In the genomic region with DNA sequence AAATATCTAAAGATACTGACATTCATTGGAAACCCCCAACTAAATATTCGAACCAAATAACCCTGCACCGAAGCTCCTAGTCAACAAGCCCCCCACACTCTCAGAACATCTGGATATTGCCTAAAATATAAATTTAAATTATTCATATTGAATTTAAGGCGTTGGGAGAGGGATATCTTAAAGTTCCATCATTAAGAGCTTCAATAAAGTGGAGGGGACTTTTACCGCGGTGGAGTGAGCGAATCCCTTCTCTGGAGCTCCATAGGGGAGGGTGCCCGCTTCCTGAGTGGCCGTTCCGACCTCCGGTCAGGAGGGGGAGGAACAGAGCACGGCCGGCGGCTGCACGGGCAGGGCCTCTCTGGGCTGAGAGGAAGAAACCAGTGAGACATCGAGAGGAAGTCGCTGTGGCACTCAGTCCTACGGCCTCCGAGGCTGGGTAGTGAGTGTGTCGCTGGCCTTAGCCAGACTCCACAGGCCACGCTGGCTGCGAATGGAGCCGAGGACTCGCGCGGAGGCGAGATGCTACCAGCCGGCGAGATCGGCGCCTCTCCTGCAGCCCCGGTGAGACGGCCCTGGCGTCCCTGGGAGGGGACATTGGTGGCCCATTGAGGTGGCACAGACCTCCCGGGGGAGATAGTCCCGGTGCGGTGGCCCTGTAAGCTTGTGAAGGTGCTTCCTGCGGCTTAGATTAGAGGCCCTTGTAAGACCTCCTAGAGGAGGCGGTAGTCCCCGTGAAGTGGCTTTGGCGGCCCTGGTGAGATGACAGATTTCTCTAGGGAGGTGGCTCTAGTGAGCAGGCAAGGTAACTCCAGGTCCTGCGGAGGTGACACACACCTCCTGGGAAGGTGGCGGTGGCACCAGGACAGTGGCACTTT, we compare ENCODE assay signal across 8 cellular contexts. TPM values are rescaled to one million over a fixed set of nuclear protein-coding genes. Genes with fewer than 3 reads are reported as not detected.
DNase-seq lines count a peak whose midpoint lies in the region; ATAC-seq and TF ChIP-seq lines count a peak whose summit lies in the region.

TSS of gene RINT1 (plus strand) at position 405 of the 875 bp plus-strand sequence. CDS start at position 520, 115 bp downstream.

- no peaks in the 10 kb centered on the region for H3F3A ChIP-seq in SK-N-SH (replicated peaks; ENCODE audit: insufficient read depth)

- H3K36me3 Mint-ChIP-seq in HFFc6 (ENCODE audit: low read depth), result peaks cover 16% of the 10 kb centered on the region

- no peaks in the 10 kb centered on the region; the same call in 1 of the 2 replicates for H3K27me3 Mint-ChIP-seq in HFFc6 (ENCODE audit: insufficient read depth)

- peak within 1 kb of the TSS; percentile 94 for H3K9ac ChIP-seq in SK-N-SH

- peak; percentile 90 for ATAC-seq in thoracic aorta (ENCODE audit: insufficient number of reproducible peaks, low FRiP score, low read depth)

- peak within 1 kb of the TSS; percentile 69 to 75; a peak in 3 of 4 replicates for H3K27ac ChIP-seq in SK-N-SH (ENCODE audit: low read depth in 2 of 2, low read length in 1 of 2)
- peak within 1 kb of the TSS; percentile 83 for H3K27ac ChIP-seq in osteoblast (ENCODE audit: low read depth, low read length)
- peak within 1 kb of the TSS; percentile 68 to 70 for H3K27ac ChIP-seq in thoracic aorta

- H3K4me3 ChIP-seq in SK-N-SH (ENCODE audit: low read depth in 2 of 2, low read length in 1 of 2), result peak within 1 kb of the TSS; percentile 76 to 99
- peak within 1 kb of the TSS; percentile 99 for H3K4me3 ChIP-seq in osteoblast (ENCODE audit: insufficient read depth, low read length)
- H3K4me3 ChIP-seq in thoracic aorta, result peak within 1 kb of the TSS; percentile 92

- H3K79me2 ChIP-seq in SK-N-SH (ENCODE audit: insufficient read depth) (peaks cover 44% of the 10 kb centered on the region), osteoblast (ENCODE audit: insufficient read depth, low read length) (peaks cover 36% of the 10 kb centered on the region)

- peak in 1 of 2 experiments; percentile 50; a peak in 1 of 4 replicates for TF ChIP-seq EP300 in SK-N-SH (IDR thresholded peaks at IDR 0.05; ENCODE audit: borderline replicate concordance in 1 of 2, low read depth in 1 of 2, low read length in 1 of 2)

- POLR2A ChIA-PET in GM10248 (lab: Yijun Ruan, JAX) (interaction anchor here (1.0 to 1.6 kb wide), 3 partner anchors 13 to 517 kb away, joined by 3 to 7 read pairs (median 4); no protein-coding TSS in a partner anchor), SK-N-SH (lab: Yijun Ruan, JAX) (interaction anchor here (0.5 to 1.4 kb wide), 13 partner anchors 8 to 548 kb away, joined by 3 to 5 read pairs (median 3); partner anchors contain the start of genes EFCAB10 and PUS7)

- H3K9me3 Mint-ChIP-seq in HFFc6, result no peaks in the 10 kb centered on the region

- H3K9me3 ChIP-seq in SK-N-SH, result no peaks in the 10 kb centered on the region
- no peaks in the 10 kb centered on the region for H3K9me3 ChIP-seq in osteoblast (ENCODE audit: low read depth, low read length)
- H3K9me3 ChIP-seq in thoracic aorta, result no peaks in the 10 kb centered on the region

- peak within 1 kb of the TSS; percentile 98 for H3K4me3 Mint-ChIP-seq in HFFc6

- H3K36me3 ChIP-seq in SK-N-SH (replicated peaks in 1 of 2; ENCODE audit: control insufficient read depth in 1 of 2, insufficient read depth in 2 of 2, low read length in 1 of 2), result peaks cover 13 to 21% of the 10 kb centered on the region in 2 experiments
- H3K36me3 ChIP-seq in osteoblast (ENCODE audit: insufficient read depth, low read length), result peaks cover 15% of the 10 kb centered on the region
- peaks cover 6% of the 10 kb centered on the region for H3K36me3 ChIP-seq in thoracic aorta

- CTCF ChIA-PET in GM10248 (lab: Yijun Ruan, JAX) (interaction anchor here (0.6 to 3.7 kb wide), 28 partner anchors 8 to 613 kb away, joined by 3 to 48 read pairs (median 4); partner anchors contain the start of gene PUS7), SK-N-SH (lab: Yijun Ruan, JAX) (interaction anchor here (0.6 to 1.8 kb wide), 32 partner anchors 8 to 1127 kb away, joined by 3 to 16 read pairs (median 4); no protein-coding TSS in a partner anchor)

- TF ChIP-seq RAD21 in SK-N-SH (IDR thresholded peaks at IDR 0.05; ENCODE audit: low read length), result peak; percentile 35

- H3K4me2 ChIP-seq in SK-N-SH, result peak within 1 kb of the TSS; percentile 86
- peak within 1 kb of the TSS; percentile 99 for H3K4me2 ChIP-seq in osteoblast (ENCODE audit: insufficient read depth, low read length)

- DNase-seq in GM10248 (ENCODE audit: extremely low spot score), result peak; percentile 91
- DNase-seq in HFFc6, result peak; percentile 88
- DNase-seq in NAMALWA (ENCODE audit: low spot score), result peak; percentile 98
- peak; percentile 95 for DNase-seq in SK-N-SH
- peak; percentile 89 for DNase-seq in activated naive CD4-positive, alpha-beta T cell treated with anti-CD3 and anti-CD28 coated beads, Interleukin-2, amount 50 U/mL, for 16 hours
- peak; percentile 91 for DNase-seq in globus pallidus (ENCODE audit: low spot score)
- DNase-seq in osteoblast (ENCODE audit: insufficient read length, low spot score, missing footprints), result peak; percentile 95
- peak; percentile 63 for DNase-seq in thoracic aorta (ENCODE audit: low spot score)

- H3K27me3 ChIP-seq in SK-N-SH (ENCODE audit: insufficient read depth), result no peaks in the 10 kb centered on the region
- no peaks in the 10 kb centered on the region for H3K27me3 ChIP-seq in osteoblast (ENCODE audit: insufficient read depth, low read length)
- H3K27me3 ChIP-seq in thoracic aorta (replicated peaks; ENCODE audit: insufficient read depth), result no peaks in the 10 kb centered on the region

- 2% methylated on average over 26 of the region's 42 CpGs for WGBS in SK-N-SH (ENCODE audit: low lambda C conversion rate)

- H3K4me1 Mint-ChIP-seq in HFFc6 (ENCODE audit: low read depth), result peaks cover 19% of the 10 kb centered on the region

- H2AFZ ChIP-seq in SK-N-SH (ENCODE audit: low read depth) (peak within 1 kb of the TSS; percentile 99), osteoblast (ENCODE audit: low read length) (peak within 1 kb of the TSS; percentile 99)

- peak within 1 kb of the TSS; percentile 74 for H3K27ac Mint-ChIP-seq in HFFc6

- H3K4me1 ChIP-seq in SK-N-SH (ENCODE audit: control insufficient read depth in 1 of 2, insufficient read depth in 2 of 2, low read depth in 1 of 2, low read length in 1 of 2), result peaks cover 4 to 7% of the 10 kb centered on the region in 2 experiments; a peak in 2 of 4 replicates
- peaks cover 17% of the 10 kb centered on the region for H3K4me1 ChIP-seq in osteoblast (ENCODE audit: insufficient read depth, low read length)
- peaks cover 8 to 23% of the 10 kb centered on the region in 2 donors for H3K4me1 ChIP-seq in thoracic aorta (ENCODE audit: control insufficient read depth in 1 of 2, low read depth in 2 of 2)

- H3K9me2 ChIP-seq in SK-N-SH, result no peaks in the 10 kb centered on the region

- TF ChIP-seq CTCF in GM10248 (IDR thresholded peaks at IDR 0.05; ENCODE audit: control extremely low read depth, extremely low read depth, low read depth, missing control alignments), result peak; percentile 89
- peak; percentile 73 for TF ChIP-seq CTCF in HFFc6 (IDR thresholded peaks at IDR 0.05)
- TF ChIP-seq CTCF in SK-N-SH (IDR thresholded peaks at IDR 0.05), result peak; percentile 91
- peak; percentile 78 for TF ChIP-seq CTCF in osteoblast (IDR thresholded peaks at IDR 0.05; ENCODE audit: extremely low read depth, low read depth, low read length)
- peak; percentile 45 for TF ChIP-seq CTCF in thoracic aorta (IDR thresholded peaks at IDR 0.05)

- H4K20me1 ChIP-seq in SK-N-SH (ENCODE audit: insufficient read depth) (no peaks in the 10 kb centered on the region), osteoblast (ENCODE audit: insufficient read depth, low read length) (peaks cover 9% of the 10 kb centered on the region)

TF ChIP-seq in SK-N-SH, 30 proteins besides CTCF, POLR2A, EP300 and RAD21 (continues in another document):
- TF ChIP-seq CHD2 (IDR thresholded peaks at IDR 0.05; ENCODE audit: low read length, partially characterized antibody), result peak; percentile 87
- TF ChIP-seq MEF2A (IDR thresholded peaks at IDR 0.05; ENCODE audit: borderline replicate concordance, low read depth), result no peak
- TF ChIP-seq EZH2phosphoT487 (IDR thresholded peaks at IDR 0.05; ENCODE audit: borderline replicate concordance, low read depth), result no peak
- TF ChIP-seq TAF1 (IDR thresholded peaks at IDR 0.05; ENCODE audit: borderline replicate concordance, low read depth, low read length), result peak; percentile 96
- TF ChIP-seq GATA2 (CRISPR knock-in tag; IDR thresholded peaks at IDR 0.05), result peak; percentile 22; the same call in 1 of the 2 replicates
- TF ChIP-seq JUND (IDR thresholded peaks at IDR 0.05), result no peak
- TF ChIP-seq, protein P1, sequence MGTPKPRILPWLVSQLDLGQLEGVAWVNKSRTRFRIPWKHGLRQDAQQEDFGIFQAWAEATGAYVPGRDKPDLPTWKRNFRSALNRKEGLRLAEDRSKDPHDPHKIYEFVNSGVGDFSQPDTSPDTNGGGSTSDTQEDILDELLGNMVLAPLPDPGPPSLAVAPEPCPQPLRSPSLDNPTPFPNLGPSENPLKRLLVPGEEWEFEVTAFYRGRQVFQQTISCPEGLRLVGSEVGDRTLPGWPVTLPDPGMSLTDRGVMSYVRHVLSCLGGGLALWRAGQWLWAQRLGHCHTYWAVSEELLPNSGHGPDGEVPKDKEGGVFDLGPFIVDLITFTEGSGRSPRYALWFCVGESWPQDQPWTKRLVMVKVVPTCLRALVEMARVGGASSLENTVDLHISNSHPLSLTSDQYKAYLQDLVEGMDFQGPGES (IDR thresholded peaks at IDR 0.05; ENCODE audit: low read depth, low read length), result no peak
- TF ChIP-seq, protein P2, sequence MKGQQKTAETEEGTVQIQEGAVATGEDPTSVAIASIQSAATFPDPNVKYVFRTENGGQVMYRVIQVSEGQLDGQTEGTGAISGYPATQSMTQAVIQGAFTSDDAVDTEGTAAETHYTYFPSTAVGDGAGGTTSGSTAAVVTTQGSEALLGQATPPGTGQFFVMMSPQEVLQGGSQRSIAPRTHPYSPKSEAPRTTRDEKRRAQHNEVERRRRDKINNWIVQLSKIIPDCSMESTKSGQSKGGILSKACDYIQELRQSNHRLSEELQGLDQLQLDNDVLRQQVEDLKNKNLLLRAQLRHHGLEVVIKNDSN (IDR thresholded peaks at IDR 0.05; ENCODE audit: borderline replicate concordance, low read depth), result peak; percentile 21; the same call in 1 of the 2 replicates
- TF ChIP-seq YY1 (IDR thresholded peaks at IDR 0.05; ENCODE audit: low read depth), result peak; percentile 46; the same call in 1 of the 2 replicates
- TF ChIP-seq GABPA (IDR thresholded peaks at IDR 0.05; ENCODE audit: low read depth), result peak; percentile 89
- TF ChIP-seq NFIC (IDR thresholded peaks at IDR 0.05; ENCODE audit: borderline replicate concordance), result no peak

RNA-seq across cellular contexts. Expression of gene RINT1, which starts in this region (rescaled TPM):
- 10 to 100 TPM; 21.3 to 26.5 (median 22.4) TPM for total RNA-seq in HFFc6 (2021; fragmentation: NEBNext Ultra II Directional; extraction: Animal tissue kit (Norgen Biotek cat#: 25700))
- polyA plus RNA-seq in SK-N-SH (2012; rRNA removed), result 13.1 and 19.1 TPM in 2 replicates
- 17.7 and 17.8 TPM in 2 replicates for polyA plus RNA-seq in SK-N-SH (2012; cell fraction: cytosol; rRNA removed)
- 21.9 and 42.7 TPM in 2 replicates for polyA plus RNA-seq in SK-N-SH (2012; cell fraction: nucleus; rRNA removed)
- 16.6 and 18.0 TPM in 2 replicates for total RNA-seq in osteoblast
- total RNA-seq in thoracic aorta, result 10 to 100 TPM; 20.2 to 25.2 TPM

Comparison
In these comparisons a context has a peak if more than half of its experiments do, and no peak if none do; other contexts are left out.
1. Peak in every context shown above with its lines: DNase-seq, ATAC-seq, H3K4me3 ChIP-seq and H3K27ac ChIP-seq.